ENCODE assay signal across 8 cellular contexts in the genomic region with DNA sequence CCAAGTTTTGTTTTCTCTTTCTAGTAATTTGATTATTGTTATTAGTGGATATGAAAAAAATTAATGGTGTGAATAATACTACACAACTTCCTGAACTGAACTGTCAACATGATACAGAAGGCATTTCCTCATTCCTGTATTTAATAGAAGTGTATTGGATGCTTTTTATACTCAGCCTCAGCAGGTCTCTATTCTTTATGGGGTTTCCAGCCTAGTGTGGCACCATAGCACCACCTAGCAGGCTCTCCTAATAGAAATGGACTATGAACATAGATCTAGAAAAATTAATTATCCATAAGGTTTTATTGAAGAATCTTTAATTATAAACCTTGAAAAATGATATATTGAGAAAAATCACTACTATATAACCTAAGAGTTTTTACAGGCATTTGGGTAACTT. TPM values are rescaled to one million over a fixed set of nuclear protein-coding genes. Genes with fewer than 3 reads are reported as not detected.
DNase-seq lines count a peak whose midpoint lies in the region; ATAC-seq and TF ChIP-seq lines count a peak whose summit lies in the region.

No MANE protein-coding gene starts in this region.

- peak; percentile 27 for TF ChIP-seq CTCF in AG04449 (IDR thresholded peaks at IDR 0.05; ENCODE audit: insufficient read depth, low read length, missing control alignments)
- peak; percentile 67 for TF ChIP-seq CTCF in IMR-90 (conservative IDR thresholded peaks at IDR 0.05; ENCODE audit: low read depth, low read length)
- peak; percentile 71 for TF ChIP-seq CTCF in VCaP (conservative IDR thresholded peaks at IDR 0.05)

- intact Hi-C loops in IMR-90 (cut with micrococcal nuclease) = loop anchor here (1.0 to 10.0 kb wide), 7 partner anchors 80 to 959 kb away; no protein-coding TSS in a partner anchor

- dilution Hi-C loops in IMR-90 (cut with HindIII; ENCODE audit: low sequenced_read_pairs, unreplicated experiment) = no loop called here

- no peak overlapping the region for H2BK120ac ChIP-seq in IMR-90 (ENCODE audit: low read depth, low read length)

- H3K27ac ChIP-seq in IMR-90 (ENCODE audit: insufficient read depth, low read length) (no peak overlapping the region), VCaP (no peak overlapping the region)

- POLR2A ChIA-PET in AG04449 (lab: Yijun Ruan, JAX) (no interaction called here), IMR-90 (lab: Charles Lee; ENCODE audit: unreplicated experiment) (no interaction called here)

- no peaks in the 10 kb centered on the region for H3K4me1 ChIP-seq in IMR-90 (ENCODE audit: control insufficient read depth, insufficient read depth, low read length)

- CTCF ChIA-PET in AG04449 (lab: Yijun Ruan, JAX) = interaction anchor here (0.7 to 3.0 kb wide), 9 partner anchors 44 to 959 kb away, joined by 3 to 12 read pairs (median 4); no protein-coding TSS in a partner anchor
- CTCF ChIA-PET in IMR-90 (lab: Yijun Ruan, JAX) = interaction anchor here (1.1 kb wide), 1 partner anchor 652 kb away, joined by 4 read pairs; no protein-coding TSS in a partner anchor

- no peaks in the 10 kb centered on the region for H3K36me3 ChIP-seq in IMR-90 (ENCODE audit: control insufficient read depth, insufficient read depth, low read length)

- no peak overlapping the region for H3K4ac ChIP-seq in IMR-90 (ENCODE audit: low read depth, low read length)

- no peak overlapping the region for H3K9ac ChIP-seq in IMR-90 (ENCODE audit: low read depth, low read length)

- in situ Hi-C loops in IMR-90 (cut with MboI; ENCODE audit: low sequenced_read_pairs) = no loop called here

- no peaks in the 10 kb centered on the region for H3K27me3 ChIP-seq in IMR-90 (ENCODE audit: control insufficient read depth, insufficient read depth, low read length)

- BruUV-seq in IMR-90 (replicated peaks; lab: Mats Ljungman, UMichigan) = no TSS peak

- no peak overlapping the region for H3K14ac ChIP-seq in IMR-90 (replicated peaks; ENCODE audit: low read depth, low read length)

- no peak overlapping the region for H2BK15ac ChIP-seq in IMR-90 (ENCODE audit: low read depth, low read length)

- no peak overlapping the region for H2AFZ ChIP-seq in IMR-90 (replicated peaks; ENCODE audit: low read length, poor library complexity)

- no peaks in the 10 kb centered on the region for H3K9me1 ChIP-seq in IMR-90 (ENCODE audit: insufficient read depth, low read length)

- H4K20me1 ChIP-seq in IMR-90 (ENCODE audit: insufficient read depth, low read length) = no peaks in the 10 kb centered on the region

- peak; percentile 88 for ATAC-seq in IMR-90 (ENCODE audit: low read depth)
- no peak for ATAC-seq in GM18867 (IDR thresholded peaks at IDR 0.05; ENCODE audit: unreplicated experiment)
- no peak for ATAC-seq in GM18517 (IDR thresholded peaks at IDR 0.05; ENCODE audit: unreplicated experiment)

- peak; percentile 74 for TF ChIP-seq RAD21 in IMR-90 (IDR thresholded peaks at IDR 0.05; ENCODE audit: low read length)

- H4K91ac ChIP-seq in IMR-90 (ENCODE audit: insufficient read depth, low read depth, low read length) = no peak overlapping the region

- no peak overlapping the region for H2BK5ac ChIP-seq in IMR-90 (ENCODE audit: low read depth, low read length, poor library complexity, severe bottlenecking)

- no peak overlapping the region for H2AK9ac ChIP-seq in IMR-90 (replicated peaks; ENCODE audit: low read depth, low read length, poor library complexity)

- DNase-seq in AG04449 (ENCODE audit: low read depth, low spot score) (no peak), IMR-90 (peak; percentile 52), iris pigment epithelial cell (ENCODE audit: low read depth) (peak; percentile 68), NCI-H187 (lab: John Stamatoyannopoulos, UW) (no peak), middle frontal gyrus (ENCODE audit: extremely low spot score, low spot score) (no peak)

- TF ChIP-seq POLR2A in IMR-90 (IDR thresholded peaks at IDR 0.05; ENCODE audit: low read depth, low read length) = no peak

- H4K8ac ChIP-seq in IMR-90 (ENCODE audit: low read depth in 2 of 2, low read length in 2 of 2) = no peak overlapping the region

- no peak overlapping the region for H2BK20ac ChIP-seq in IMR-90 (ENCODE audit: low read depth, low read length)

- H2AK5ac ChIP-seq in IMR-90 (ENCODE audit: low read depth, low read length) = no peak overlapping the region

- no peak overlapping the region for H3K18ac ChIP-seq in IMR-90 (ENCODE audit: low read depth, low read length)

- H4K5ac ChIP-seq in IMR-90 (ENCODE audit: low read depth, low read length) = no peak overlapping the region

- no peak overlapping the region for H3K4me2 ChIP-seq in IMR-90 (ENCODE audit: low read depth, low read length)

- H3K79me1 ChIP-seq in IMR-90 (ENCODE audit: low read depth in 1 of 2, low read length in 2 of 2) = no peaks in the 10 kb centered on the region

- H3K4me3 ChIP-seq in AG04449 (ENCODE audit: low read depth, low read length) (no peak overlapping the region), IMR-90 (ENCODE audit: insufficient read depth, low read depth, low read length) (no peak overlapping the region)

- no peaks in the 10 kb centered on the region for H3K9me3 ChIP-seq in IMR-90 (ENCODE audit: control insufficient read depth, insufficient read depth, low read length)

- no peak overlapping the region for H3K56ac ChIP-seq in IMR-90 (ENCODE audit: extremely low read depth, insufficient read depth, low read length)

- H3K23ac ChIP-seq in IMR-90 (ENCODE audit: low read depth, low read length) = no peak overlapping the region

TF ChIP-seq in IMR-90, 13 proteins besides CTCF, POLR2A, EP300 and RAD21:
- TF ChIP-seq NFE2L2 (IDR thresholded peaks at IDR 0.05; ENCODE audit: low read depth, low read length) (no peak), CEBPB (IDR thresholded peaks at IDR 0.05; ENCODE audit: low read depth, low read length) (no peak), MXI1 (IDR thresholded peaks at IDR 0.05; ENCODE audit: borderline replicate concordance, low read depth, low read length) (no peak), MAFK (IDR thresholded peaks at IDR 0.05; ENCODE audit: low read depth, low read length) (no peak), ELK1 (IDR thresholded peaks at IDR 0.05; ENCODE audit: borderline replicate concordance, low read depth, low read length) (no peak), BHLHE40 (IDR thresholded peaks at IDR 0.05; ENCODE audit: low read depth, low read length) (no peak), SMC3 (IDR thresholded peaks at IDR 0.05; ENCODE audit: low read depth, low read length) (peak; percentile 58)
- TF ChIP-seq, protein P1, sequence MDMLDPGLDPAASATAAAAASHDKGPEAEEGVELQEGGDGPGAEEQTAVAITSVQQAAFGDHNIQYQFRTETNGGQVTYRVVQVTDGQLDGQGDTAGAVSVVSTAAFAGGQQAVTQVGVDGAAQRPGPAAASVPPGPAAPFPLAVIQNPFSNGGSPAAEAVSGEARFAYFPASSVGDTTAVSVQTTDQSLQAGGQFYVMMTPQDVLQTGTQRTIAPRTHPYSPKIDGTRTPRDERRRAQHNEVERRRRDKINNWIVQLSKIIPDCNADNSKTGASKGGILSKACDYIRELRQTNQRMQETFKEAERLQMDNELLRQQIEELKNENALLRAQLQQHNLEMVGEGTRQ (IDR thresholded peaks at IDR 0.05; ENCODE audit: low read depth, low read length) = no peak

RNA-seq across cellular contexts. Expression of gene GLRB, which starts 52.4 kb away (rescaled TPM):
- total RNA-seq in IMR-90 (2012; rRNA removed) = 3.0 and 3.9 TPM in 2 replicates
- 2.8 and 3.2 TPM in 2 replicates for polyA plus RNA-seq in IMR-90 (2012; rRNA removed)
- 0.69 and 0.91 TPM in 2 replicates for polyA plus RNA-seq in IMR-90 (2012; cell fraction: cytosol; rRNA removed)
- polyA plus RNA-seq in IMR-90 (2012; cell fraction: nucleus; rRNA removed; ENCODE audit: low replicate concordance) = 0.50 and 3.1 TPM in 2 replicates

Comparison
In these comparisons a context has a peak if more than half of its experiments do, and no peak if none do; other contexts are left out.
1. DNase-seq: peak in IMR-90 (single experiment) and iris pigment epithelial cell (single experiment); none in AG04449 (single experiment), NCI-H187 (0 of 2) and middle frontal gyrus (single experiment).
2. Peak in every context shown above with its lines, with median percentiles within 50 percentile points of each other: CTCF ChIP-seq.